ENCODE assay signal across 1 cellular context in the genomic region with DNA sequence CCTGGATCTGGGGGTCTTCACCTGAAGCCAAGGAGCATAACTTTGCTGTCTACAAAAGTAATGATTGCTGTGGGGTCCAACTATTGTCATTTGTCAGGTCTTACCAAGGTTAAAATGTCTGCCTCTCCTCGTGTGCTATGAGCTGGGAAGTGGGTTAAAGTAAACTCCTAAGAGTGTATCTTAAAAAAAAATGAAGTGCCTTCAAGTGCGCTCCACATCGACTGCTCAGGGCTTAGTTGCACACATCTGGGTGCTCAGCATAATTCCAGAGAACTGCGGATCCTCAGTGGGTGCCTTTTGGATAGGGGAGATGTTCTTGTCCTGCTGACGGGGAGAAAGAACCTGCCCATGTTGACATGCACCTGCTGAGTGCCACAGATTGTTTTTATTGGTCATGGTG.
TF ChIP-seq lines count a peak whose summit lies in the region.

No MANE protein-coding gene starts in this region.

TF ChIP-seq in endothelial cell of umbilical vein, 7 proteins besides CTCF, POLR2A, EP300 and RAD21:
- TF ChIP-seq EZH2 (IDR thresholded peaks at IDR 0.05; ENCODE audit: borderline replicate concordance, low read depth, low read length, severe bottlenecking) (no peak), FOS (IDR thresholded peaks at IDR 0.05; ENCODE audit: borderline replicate concordance, insufficient read depth, low read length) (no peak), POLR2AphosphoS5 (IDR thresholded peaks at IDR 0.05; ENCODE audit: insufficient read depth, low read depth, low read length) (no peak), MYC (IDR thresholded peaks at IDR 0.05; ENCODE audit: low read depth, low read length) (no peak), GATA2 (IDR thresholded peaks at IDR 0.05; ENCODE audit: insufficient read depth, insufficient read length, low read depth, low read length) (no peak), JUN (IDR thresholded peaks at IDR 0.05; ENCODE audit: borderline replicate concordance, insufficient read depth, insufficient read length, low read depth) (no peak)
- TF ChIP-seq, protein P1, sequence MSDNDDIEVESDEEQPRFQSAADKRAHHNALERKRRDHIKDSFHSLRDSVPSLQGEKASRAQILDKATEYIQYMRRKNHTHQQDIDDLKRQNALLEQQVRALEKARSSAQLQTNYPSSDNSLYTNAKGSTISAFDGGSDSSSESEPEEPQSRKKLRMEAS (IDR thresholded peaks at IDR 0.05; ENCODE audit: insufficient read depth, insufficient read length): no peak
